In genomic region chr17:18698473-18699103, GRCh38 we compare ENCODE assay signal across 10 cellular contexts. TPM values are rescaled to one million over a fixed set of nuclear protein-coding genes. Genes with fewer than 3 reads are reported as not detected.
DNase-seq lines count a peak whose midpoint lies in the region; ATAC-seq lines count a peak whose summit lies in the region.
"Not testable (repeated sequence)": the region's sequence is repeated elsewhere in the genome, so short reads cannot be mapped to it uniquely, and the experiment has no call there.
"Had no signal": no experiment of that assay in that cellular context is flagged by ENCODE, and none has a peak within 500 bp of the region (broad histone marks: within the 10 kb centered on the region; RNA-seq: fewer than 3 reads in every experiment).

No MANE protein-coding gene starts in this region.

- H3K36me3 Mint-ChIP-seq in activated naive CD8-positive, alpha-beta T cell treated with anti-CD3 and anti-CD28 coated beads for 36 hours; naive B cell: not testable (repeated sequence)

- H3K9ac ChIP-seq in endocrine pancreas (ENCODE audit: control insufficient read depth, insufficient read depth, low read length) = peak overlapping the region; percentile 30
- H3K9ac ChIP-seq in iPS-15b (ENCODE audit: low read depth, low read length) = not testable (repeated sequence)

- peak overlapping the region; percentile 100 for H2AFZ ChIP-seq in ACC112 (ENCODE audit: low read length, unreplicated experiment)

- H3K79me2 ChIP-seq in ACC112 (ENCODE audit: control insufficient read depth, insufficient read depth, low read length, unreplicated experiment) = not testable (repeated sequence)

- not testable (repeated sequence) for H3K36me3 ChIP-seq in ACC112 (ENCODE audit: insufficient read depth, low read length); H7 (replicated peaks; ENCODE audit: control insufficient read depth, insufficient read depth, low read length); SJCRH30; endocrine pancreas (ENCODE audit: control insufficient read depth, insufficient read depth, low read length); iPS-15b (ENCODE audit: control insufficient read depth, insufficient read depth, low read length)

- H3K4me1 ChIP-seq in ACC112 (ENCODE audit: control insufficient read depth, insufficient read depth, low read length, unreplicated experiment); SJCRH30; endocrine pancreas (ENCODE audit: control insufficient read depth, insufficient read depth, low read length); iPS-15b (ENCODE audit: control insufficient read depth, insufficient read depth, low read length): not testable (repeated sequence)

- not testable (repeated sequence) for ATAC-seq in naive B cell (ENCODE audit: low read depth in 2 of 2)

- H3K27ac Mint-ChIP-seq in activated naive CD8-positive, alpha-beta T cell treated with anti-CD3 and anti-CD28 coated beads for 36 hours = not testable (repeated sequence)
- H3K27ac Mint-ChIP-seq in naive B cell = peak overlapping the region in 3 of 6 donors; percentile 15 to 88 (median 59)

- H3K4me1 Mint-ChIP-seq in activated naive CD8-positive, alpha-beta T cell treated with anti-CD3 and anti-CD28 coated beads for 36 hours = peaks cover 12% of the 10 kb centered on the region
- peaks cover 11 to 19% (median 11%) of the 10 kb centered on the region in 3 donors for H3K4me1 Mint-ChIP-seq in naive B cell

- not testable (repeated sequence) for H3K9me3 ChIP-seq in SJCRH30 (replicated peaks); endocrine pancreas (ENCODE audit: control insufficient read depth, low read length); iPS-15b (ENCODE audit: control insufficient read depth, insufficient read depth, low read length)

- H3K27me3 Mint-ChIP-seq in activated naive CD8-positive, alpha-beta T cell treated with anti-CD3 and anti-CD28 coated beads for 36 hours = not testable (repeated sequence)
- H3K27me3 Mint-ChIP-seq in naive B cell = peaks cover 0 to 17% (median 0%) of the 10 kb centered on the region in 3 donors

- not testable (repeated sequence) for H3K9me3 Mint-ChIP-seq in activated naive CD8-positive, alpha-beta T cell treated with anti-CD3 and anti-CD28 coated beads for 36 hours; naive B cell

- H3K27ac ChIP-seq in ACC112 (ENCODE audit: low read depth, low read length); SJCRH30: not testable (repeated sequence)
- peak overlapping the region in 7 of 21 experiments; percentile 32 to 79 (median 66) for H3K27ac ChIP-seq in skin epidermis

- peak overlapping the region; percentile 81 for H3K4me3 ChIP-seq in ACC112 (ENCODE audit: low read depth, low read length)
- H3K4me3 ChIP-seq in H7 (ENCODE audit: insufficient read depth, low read depth, low read length) = peak overlapping the region; percentile 44; the same call in 1 of the 2 replicates
- peak overlapping the region; percentile 67 for H3K4me3 ChIP-seq in SJCRH30
- H3K4me3 ChIP-seq in endocrine pancreas (ENCODE audit: control insufficient read depth, insufficient read depth, low read length) = not testable (repeated sequence)
- peak overlapping the region; percentile 67 for H3K4me3 ChIP-seq in iPS-15b (ENCODE audit: low read depth, low read length)
- peak overlapping the region; percentile 38 to 55 (median 48) for H3K4me3 ChIP-seq in skin epidermis

- H3K27me3 ChIP-seq in ACC112 (ENCODE audit: insufficient read depth, low read length); H7 (ENCODE audit: control insufficient read depth, insufficient read depth, low read length); SJCRH30; endocrine pancreas (ENCODE audit: control insufficient read depth, insufficient read depth, low read length); iPS-15b (ENCODE audit: control insufficient read depth, insufficient read depth, low read length): not testable (repeated sequence)

- not testable (repeated sequence) for DNase-seq in H7; SJCRH30; activated naive CD8-positive, alpha-beta T cell treated with anti-CD3 and anti-CD28 coated beads for 36 hours; naive B cell

- peak overlapping the region; percentile 89 for H3K4me3 Mint-ChIP-seq in activated naive CD8-positive, alpha-beta T cell treated with anti-CD3 and anti-CD28 coated beads for 36 hours
- H3K4me3 Mint-ChIP-seq in naive B cell = peak overlapping the region; percentile 89 to 97 (median 95)

RNA-seq across cellular contexts. Expression of gene FOXO3B, which starts 16.5 kb away (rescaled TPM):
- 5.1 and 8.7 TPM in 2 replicates for total RNA-seq in H7 (2014; rRNA removed; shearing (Covaris generic))
- total RNA-seq in SJCRH30 (2014; rRNA removed; shearing (Covaris generic)) = 28.4 TPM in 2 replicates
- total RNA-seq in activated naive CD8-positive, alpha-beta T cell treated with anti-CD3 and anti-CD28 coated beads for 36 hours = 1 to 10 TPM; 6.6 to 7.6 TPM
- polyA plus RNA-seq in naive B cell (ENCODE audit: low read depth in 6 of 6) = 1 to 10 TPM in 5 of 6 donors, under 1 TPM in 1; 0.64 to 3.6 (median 2.2) TPM

RNA-seq across cellular contexts. Expression of gene FBXW10, which starts 45.3 kb away (rescaled TPM):
- not detected in 2 replicates for total RNA-seq in H7 (2014; rRNA removed; shearing (Covaris generic))
- total RNA-seq in SJCRH30 (2014; rRNA removed; shearing (Covaris generic)) = 0.15 and 0.20 TPM in 2 replicates
- not detected for total RNA-seq in activated naive CD8-positive, alpha-beta T cell treated with anti-CD3 and anti-CD28 coated beads for 36 hours
- polyA plus RNA-seq in naive B cell (ENCODE audit: low read depth in 6 of 6) = not detected
- total RNA-seq: A172 had no signal

RNA-seq across cellular contexts. Expression of gene TBC1D28, which starts 54.4 kb away (rescaled TPM):
- total RNA-seq in H7 (2014; rRNA removed; shearing (Covaris generic)) = 0.18 TPM in 1 of 2 replicates, not detected in the other
- 0.16 and 0.38 TPM in 2 replicates for total RNA-seq in SJCRH30 (2014; rRNA removed; shearing (Covaris generic))
- total RNA-seq in activated naive CD8-positive, alpha-beta T cell treated with anti-CD3 and anti-CD28 coated beads for 36 hours = not detected
- polyA plus RNA-seq in naive B cell (ENCODE audit: low read depth in 6 of 6) = not detected
- total RNA-seq: A172, posterior vena cava had no signal
